ENCODE assay signal across 8 cellular contexts in genomic region chr22:36364255-36365019, GRCh38. TPM values are rescaled to one million over a fixed set of nuclear protein-coding genes. Genes with fewer than 3 reads are reported as not detected.
A peak's percentile ranks its signal among the peaks of the same experiment; 100 is the strongest.
DNase-seq lines count a peak whose midpoint lies in the region; ATAC-seq and TF ChIP-seq lines count a peak whose summit lies in the region.

No MANE protein-coding gene starts in this region.

- ATAC-seq in naive thymus-derived CD8-positive, alpha-beta T cell: no peak
- no peak for ATAC-seq in HG02798 (IDR thresholded peaks at IDR 0.05; ENCODE audit: poor library complexity, unreplicated experiment)

- DNase-seq in left ventricle myocardium inferior: no peak
- DNase-seq in cardiac septum (ENCODE audit: low spot score): no peak
- DNase-seq in chondrocyte (ENCODE audit: low spot score): no peak
- DNase-seq in naive thymus-derived CD8-positive, alpha-beta T cell: no peak
- no peak for DNase-seq in stimulated activated CD4-positive, alpha-beta T cell treated with anti-CD3 and anti-CD28 coated beads, Interleukin-1b, Interleukin-23, amount 100 ng/mL, for 48 hours
- no peak for DNase-seq in NCI-H2227 (lab: John Stamatoyannopoulos, UW; ENCODE audit: unreplicated experiment)
- DNase-seq in ureter (ENCODE audit: low spot score): no peak

- peak overlapping the region; percentile 58 for H3K4me3 ChIP-seq in left ventricle myocardium inferior

- intact Hi-C loops in left ventricle myocardium inferior (cut with micrococcal nuclease): no loop called here
- intact Hi-C loops in cardiac septum (cut with DNase I): loop anchor here (5.0 kb wide), 1 partner anchor 37 kb away; no protein-coding TSS in a partner anchor

- H3K4me1 Mint-ChIP-seq in chondrocyte (ENCODE audit: low read depth): peaks cover 100% of the 10 kb centered on the region
- peaks cover 58 to 99% (median 97%) of the 10 kb centered on the region in 4 donors for H3K4me1 Mint-ChIP-seq in naive thymus-derived CD8-positive, alpha-beta T cell

- no peaks in the 10 kb centered on the region for H3K9me3 Mint-ChIP-seq in chondrocyte (ENCODE audit: low read depth)
- H3K9me3 Mint-ChIP-seq in naive thymus-derived CD8-positive, alpha-beta T cell: no peaks in the 10 kb centered on the region

- H3K27ac Mint-ChIP-seq in chondrocyte (ENCODE audit: unreplicated experiment): peak overlapping the region; percentile 96
- H3K27ac Mint-ChIP-seq in naive thymus-derived CD8-positive, alpha-beta T cell: peak overlapping the region; percentile 90 to 98 (median 96)

- H3K9me3 ChIP-seq in left ventricle myocardium inferior (replicated peaks): no peaks in the 10 kb centered on the region

- POLR2A ChIA-PET in naive thymus-derived CD8-positive, alpha-beta T cell (lab: Charles Lee): interaction anchor here (0.6 to 51.6 kb wide), 8 partner anchors 3 to 117 kb away, joined by 3 to 2215 read pairs (median 7); partner anchors contain the start of genes MYH9 and TXN2

- H3K36me3 ChIP-seq in left ventricle myocardium inferior: peaks cover 5% of the 10 kb centered on the region

- no peaks in the 10 kb centered on the region for H3K27me3 ChIP-seq in left ventricle myocardium inferior (ENCODE audit: low read depth)

- H3K4me3 Mint-ChIP-seq in chondrocyte (ENCODE audit: unreplicated experiment): peak overlapping the region; percentile 55
- peak overlapping the region; percentile 50 to 94 (median 80) for H3K4me3 Mint-ChIP-seq in naive thymus-derived CD8-positive, alpha-beta T cell

- TF ChIP-seq CTCF in left ventricle myocardium inferior (IDR thresholded peaks at IDR 0.05; ENCODE audit: borderline replicate concordance) (no peak), chondrocyte (IDR thresholded peaks at IDR 0.05) (no peak)

- peak overlapping the region; percentile 100 for H3K27ac ChIP-seq in left ventricle myocardium inferior (replicated peaks)

- no peaks in the 10 kb centered on the region for H3K27me3 Mint-ChIP-seq in chondrocyte (ENCODE audit: low read depth)
- H3K27me3 Mint-ChIP-seq in naive thymus-derived CD8-positive, alpha-beta T cell: no peaks in the 10 kb centered on the region

- peaks cover 99% of the 10 kb centered on the region for H3K4me1 ChIP-seq in left ventricle myocardium inferior

- H3K36me3 Mint-ChIP-seq in chondrocyte (ENCODE audit: low read depth): peaks cover 11% of the 10 kb centered on the region
- H3K36me3 Mint-ChIP-seq in naive thymus-derived CD8-positive, alpha-beta T cell: peaks cover 0 to 42% (median 3%) of the 10 kb centered on the region in 3 donors

RNA-seq across cellular contexts. Expression of gene MYH9, which starts 23.3 kb away (rescaled TPM):
- total RNA-seq in left ventricle myocardium inferior (150 TPM), cardiac septum (282 TPM), chondrocyte (1,046 to 1,908 TPM (median 1,853 TPM) in 3 replicates), ureter (810 TPM)
- total RNA-seq in naive thymus-derived CD8-positive, alpha-beta T cell: 100 to 1,000 TPM; 711 to 718 TPM
- polyA plus RNA-seq in naive thymus-derived CD8-positive, alpha-beta T cell: 100 to 1,000 TPM in 2 of 3 donors, 10 to 100 TPM in 1; 51.2 to 389 (median 105) TPM
